In the genomic region with DNA sequence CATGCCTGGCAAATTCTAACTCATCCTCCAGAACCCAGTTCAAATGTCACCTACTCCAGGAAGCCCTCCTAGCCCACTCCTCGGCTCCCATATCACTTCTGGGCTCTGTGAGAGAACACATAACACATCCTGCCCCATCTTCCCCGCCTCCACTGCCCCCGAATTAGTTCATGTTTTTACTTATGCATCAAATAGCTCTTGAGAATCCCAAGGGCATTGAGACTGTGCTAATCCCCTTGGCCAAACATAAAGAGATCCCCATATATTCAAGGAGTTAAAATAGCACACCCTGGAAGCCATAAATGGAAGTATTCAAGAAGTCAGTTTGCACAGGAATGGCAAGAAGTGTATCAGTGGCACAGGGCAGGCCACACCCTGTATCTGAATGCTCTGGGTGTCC, we compare ENCODE assay signal across 15 cellular contexts. TPM values are rescaled to one million over a fixed set of nuclear protein-coding genes. Genes with fewer than 3 reads are reported as not detected.
DNase-seq lines count a peak whose midpoint lies in the region; ATAC-seq, FAIRE-seq and TF ChIP-seq lines count a peak whose summit lies in the region.
"Had no signal": no experiment of that assay in that cellular context is flagged by ENCODE, and none has a peak within 500 bp of the region (broad histone marks: within the 10 kb centered on the region; RNA-seq: fewer than 3 reads in every experiment).

No MANE protein-coding gene starts in this region.

- peaks cover 15% of the 10 kb centered on the region for H3K36me3 Mint-ChIP-seq in activated T-cell treated with anti-CD3 and anti-CD28 coated beads, Interleukin-2, amount 50 U/mL, for 4 hours (ENCODE audit: insufficient read depth)
- peaks cover 26% of the 10 kb centered on the region for H3K36me3 Mint-ChIP-seq in stimulated activated effector memory CD8-positive, alpha-beta T cell treated with anti-CD3 and anti-CD28 coated beads, Interleukin-12 subunit alpha, Interleukin-12 subunit beta, amount 100 ng/mL, for 72 hours

- H3K4me1 Mint-ChIP-seq in activated T-cell treated with anti-CD3 and anti-CD28 coated beads, Interleukin-2, amount 50 U/mL, for 4 hours (ENCODE audit: low read depth): peaks cover 24% of the 10 kb centered on the region
- H3K4me1 Mint-ChIP-seq in stimulated activated effector memory CD8-positive, alpha-beta T cell treated with anti-CD3 and anti-CD28 coated beads, Interleukin-12 subunit alpha, Interleukin-12 subunit beta, amount 100 ng/mL, for 72 hours: peaks cover 31% of the 10 kb centered on the region

- peak overlapping the region; percentile 89 for H3K27ac Mint-ChIP-seq in stimulated activated effector memory CD8-positive, alpha-beta T cell treated with anti-CD3 and anti-CD28 coated beads, Interleukin-12 subunit alpha, Interleukin-12 subunit beta, amount 100 ng/mL, for 72 hours

- H3K27me3 Mint-ChIP-seq in activated T-cell treated with anti-CD3 and anti-CD28 coated beads, Interleukin-2, amount 50 U/mL, for 4 hours (ENCODE audit: low read depth): peaks cover 11% of the 10 kb centered on the region

- no peak overlapping the region for H3K4me3 ChIP-seq in bronchial epithelial cell (ENCODE audit: low read depth, low read length)
- H3K4me3 ChIP-seq: gastrocnemius medialis had no signal

- no peak for DNase-seq in activated T-cell treated with anti-CD3 and anti-CD28 coated beads, Interleukin-2, amount 50 U/mL, for 4 hours
- DNase-seq in activated T-cell treated with anti-CD3 and anti-CD28 coated beads, Interleukin-2, amount 50 U/mL, for 1 hour: no peak
- peak; percentile 4 for DNase-seq in NCI-H524 treated with DMSO at 0.1 percent for 48 hours (lab: John Stamatoyannopoulos, UW)
- DNase-seq in bronchial epithelial cell (ENCODE audit: low read depth): no peak
- DNase-seq in stimulated activated effector memory CD8-positive, alpha-beta T cell treated with anti-CD3 and anti-CD28 coated beads, Interleukin-12 subunit alpha, Interleukin-12 subunit beta, amount 100 ng/mL, for 72 hours (ENCODE audit: low spot score in 2 of 2): no peak
- DNase-seq in SIG-M5 (lab: John Stamatoyannopoulos, UW): no peak
- DNase-seq: activated gamma-delta T cell treated with Interleukin-2 at 50 U/mL for 16 hours, caudate nucleus, gastrocnemius medialis, GOT3, KG1, NCI-H226, PC-3 had no signal

- H3K4me3 Mint-ChIP-seq in activated T-cell treated with anti-CD3 and anti-CD28 coated beads, Interleukin-2, amount 50 U/mL, for 4 hours: peak overlapping the region; percentile 79
- H3K4me3 Mint-ChIP-seq in stimulated activated effector memory CD8-positive, alpha-beta T cell treated with anti-CD3 and anti-CD28 coated beads, Interleukin-12 subunit alpha, Interleukin-12 subunit beta, amount 100 ng/mL, for 72 hours: peak overlapping the region; percentile 74

- no peaks in the 10 kb centered on the region for H3K9me3 Mint-ChIP-seq in activated T-cell treated with anti-CD3 and anti-CD28 coated beads, Interleukin-2, amount 50 U/mL, for 4 hours
- no peaks in the 10 kb centered on the region for H3K9me3 Mint-ChIP-seq in stimulated activated effector memory CD8-positive, alpha-beta T cell treated with anti-CD3 and anti-CD28 coated beads, Interleukin-12 subunit alpha, Interleukin-12 subunit beta, amount 100 ng/mL, for 72 hours

- no peaks in the 10 kb centered on the region for H3K27me3 ChIP-seq in bronchial epithelial cell (ENCODE audit: control insufficient read depth, insufficient read depth, low read length)
- H3K27me3 ChIP-seq: gastrocnemius medialis had no signal

- TF ChIP-seq CTCF in bronchial epithelial cell (IDR thresholded peaks at IDR 0.05; ENCODE audit: insufficient read depth, low read length, severe bottlenecking): no peak

- H3K36me3 ChIP-seq in bronchial epithelial cell (ENCODE audit: control insufficient read depth, insufficient read depth, low read length): no peaks in the 10 kb centered on the region
- H3K36me3 ChIP-seq: gastrocnemius medialis had no signal

- FAIRE-seq in bronchial epithelial cell (lab: Jason Lieb, UNC): peak; percentile 96

- no peak for ATAC-seq in activated T-cell treated with anti-CD3 and anti-CD28 coated beads, Interleukin-2, amount 50 U/mL, for 4 hours
- ATAC-seq in stimulated activated effector memory CD8-positive, alpha-beta T cell treated with anti-CD3 and anti-CD28 coated beads, Interleukin-12 subunit alpha, Interleukin-12 subunit beta, amount 100 ng/mL, for 72 hours: no peak
- ATAC-seq in GM18520 (IDR thresholded peaks at IDR 0.05; ENCODE audit: unreplicated experiment) (no peak), HG02571 (IDR thresholded peaks at IDR 0.05; ENCODE audit: unreplicated experiment) (no peak)
- ATAC-seq: gastrocnemius medialis, PC-3 had no signal

RNA-seq across cellular contexts. Expression of a gene that starts 2.0 kb away (rescaled TPM):
- total RNA-seq in activated T-cell treated with anti-CD3 and anti-CD28 coated beads, Interleukin-2, amount 50 U/mL, for 4 hours: 10 to 100 TPM; 44.7 to 47.2 (median 45.3) TPM
- total RNA-seq in bronchial epithelial cell: 7.4 and 12.8 TPM in 2 replicates
